In genomic region chr4:51844157-51845054, GRCh38 we compare ENCODE assay signal across 8 cellular contexts. TPM values are rescaled to one million over a fixed set of nuclear protein-coding genes. Genes with fewer than 3 reads are reported as not detected.
DNase-seq lines count a peak whose midpoint lies in the region; ATAC-seq, FAIRE-seq and TF ChIP-seq lines count a peak whose summit lies in the region.

No MANE protein-coding gene starts in this region.

- peak overlapping the region; percentile 69 for H2AFZ ChIP-seq in MM.1S (ENCODE audit: low read length)

- no peaks in the 10 kb centered on the region for H3K9me3 Mint-ChIP-seq in activated naive CD4-positive, alpha-beta T cell treated with anti-CD3 and anti-CD28 coated beads for 36 hours

- intact Hi-C loops in activated naive CD4-positive, alpha-beta T cell treated with anti-CD3 and anti-CD28 coated beads for 36 hours (cut with micrococcal nuclease), result loop anchor here (1.0 to 2.0 kb wide), 2 partner anchors 9 to 58 kb away; no protein-coding TSS in a partner anchor

- peak; percentile 66 for ATAC-seq in gastroesophageal sphincter

- CTCF ChIA-PET in activated naive CD4-positive, alpha-beta T cell treated with anti-CD3 and anti-CD28 coated beads for 36 hours (lab: Charles Lee), result no interaction called here

- no peaks in the 10 kb centered on the region for H3K27me3 Mint-ChIP-seq in activated naive CD4-positive, alpha-beta T cell treated with anti-CD3 and anti-CD28 coated beads for 36 hours (ENCODE audit: low read depth)

- DNase-seq in HCEC 1CT, result peak; percentile 83
- DNase-seq in MM.1S, result peak; percentile 84
- peak; percentile 97 for DNase-seq in SJCRH30
- DNase-seq in activated naive CD4-positive, alpha-beta T cell treated with anti-CD3 and anti-CD28 coated beads for 36 hours, result peak; percentile 89
- peak; percentile 97 for DNase-seq in superior temporal gyrus (ENCODE audit: extremely low spot score)

- H3K4me1 ChIP-seq in MM.1S (ENCODE audit: low read length) (no peaks in the 10 kb centered on the region; the same call in 1 of the 2 replicates), SJCRH30 (no peaks in the 10 kb centered on the region), gastroesophageal sphincter (peaks cover 0 to 50% (median 0%) of the 10 kb centered on the region in 3 donors), neutrophil (ENCODE audit: control insufficient read depth in 1 of 2, insufficient read depth in 1 of 2, low read depth in 1 of 2, low read length in 1 of 2) (peaks cover 15 to 20% of the 10 kb centered on the region in 2 experiments)

- H3K9me2 ChIP-seq in MM.1S (replicated peaks; ENCODE audit: insufficient read depth, low read length), result no peaks in the 10 kb centered on the region

- peak; percentile 94 for FAIRE-seq in G401.6 (lab: Jason Lieb, UNC)

- H3K4me2 ChIP-seq in MM.1S (ENCODE audit: low read depth, low read length), result peak overlapping the region; percentile 77

- TF ChIP-seq POLR2A in gastroesophageal sphincter (IDR thresholded peaks at IDR 0.05), result peak; percentile 12 to 17

- H3K9ac ChIP-seq in MM.1S (ENCODE audit: low read length), result peak overlapping the region; percentile 63; the same call in 1 of the 2 replicates

- TF ChIP-seq CTCF in MM.1S (IDR thresholded peaks at IDR 0.05; ENCODE audit: low read length), result no peak
- peak in 1 of 4 experiments; percentile 16 for TF ChIP-seq CTCF in gastroesophageal sphincter (IDR thresholded peaks at IDR 0.05)
- TF ChIP-seq CTCF in neutrophil (IDR thresholded peaks at IDR 0.05), result no peak

- H3F3A ChIP-seq in MM.1S (ENCODE audit: insufficient read depth, low read length), result no peaks in the 10 kb centered on the region

- TF ChIP-seq EP300 in gastroesophageal sphincter (IDR thresholded peaks at IDR 0.05), result no peak

- H3K4me3 ChIP-seq in MM.1S (ENCODE audit: low read length) (peak overlapping the region; percentile 85), SJCRH30 (peak overlapping the region; percentile 86), gastroesophageal sphincter (peak overlapping the region; percentile 74 to 89), neutrophil (ENCODE audit: low read depth in 1 of 2, low read length in 1 of 2) (peak overlapping the region; percentile 88)

- peak overlapping the region; percentile 37; the same call in 1 of the 2 replicates for H3K27ac ChIP-seq in MM.1S (ENCODE audit: low read length)
- H3K27ac ChIP-seq in SJCRH30, result peak overlapping the region; percentile 39
- H3K27ac ChIP-seq in gastroesophageal sphincter, result peak overlapping the region; percentile 84 to 98 (median 98)
- H3K27ac ChIP-seq in neutrophil, result peak overlapping the region; percentile 12

- no peaks in the 10 kb centered on the region for H3K9me3 ChIP-seq in MM.1S (replicated peaks; ENCODE audit: insufficient read depth, low read length)
- H3K9me3 ChIP-seq in SJCRH30 (replicated peaks), result no peaks in the 10 kb centered on the region
- H3K9me3 ChIP-seq in gastroesophageal sphincter, result no peaks in the 10 kb centered on the region
- H3K9me3 ChIP-seq in neutrophil, result no peaks in the 10 kb centered on the region

- H4K20me1 ChIP-seq in MM.1S (ENCODE audit: insufficient read depth, low read length), result no peaks in the 10 kb centered on the region

- 0 to 2% methylated on average over 4 to 7 of the region's 71 CpGs for WGBS in gastroesophageal sphincter (ENCODE audit: low coverage in 1 of 2), 2 donors

- peaks cover 9% of the 10 kb centered on the region for H3K36me3 Mint-ChIP-seq in activated naive CD4-positive, alpha-beta T cell treated with anti-CD3 and anti-CD28 coated beads for 36 hours (ENCODE audit: low read depth)

- peak overlapping the region; percentile 46 for H3K27ac Mint-ChIP-seq in activated naive CD4-positive, alpha-beta T cell treated with anti-CD3 and anti-CD28 coated beads for 36 hours

- peak overlapping the region; percentile 91 for H3K4me3 Mint-ChIP-seq in activated naive CD4-positive, alpha-beta T cell treated with anti-CD3 and anti-CD28 coated beads for 36 hours

- H3K36me3 ChIP-seq in MM.1S (replicated peaks; ENCODE audit: insufficient read depth, low read length) (peaks cover 4% of the 10 kb centered on the region; the same call in 1 of the 2 replicates), SJCRH30 (peaks cover 17% of the 10 kb centered on the region), gastroesophageal sphincter (no peaks in the 10 kb centered on the region), neutrophil (no peaks in the 10 kb centered on the region)

- H3K27me3 ChIP-seq in MM.1S (replicated peaks; ENCODE audit: insufficient read depth, low read length) (no peaks in the 10 kb centered on the region), SJCRH30 (no peaks in the 10 kb centered on the region), gastroesophageal sphincter (no peaks in the 10 kb centered on the region), neutrophil (peaks cover 45% of the 10 kb centered on the region)

- H3K79me2 ChIP-seq in MM.1S (ENCODE audit: low read length), result peaks cover 57% of the 10 kb centered on the region

- H3K4me1 Mint-ChIP-seq in activated naive CD4-positive, alpha-beta T cell treated with anti-CD3 and anti-CD28 coated beads for 36 hours (ENCODE audit: low read depth), result peaks cover 17% of the 10 kb centered on the region

RNA-seq across cellular contexts. Expression of gene DCUN1D4, which starts 1.5 kb away (rescaled TPM):
- total RNA-seq in SJCRH30 (2014; rRNA removed; shearing (Covaris generic)), result 59.9 and 66.5 TPM in 2 replicates
- 10 to 100 TPM; 27.7 to 28.2 TPM for total RNA-seq in activated naive CD4-positive, alpha-beta T cell treated with anti-CD3 and anti-CD28 coated beads for 36 hours
- total RNA-seq in gastroesophageal sphincter, result 10 to 100 TPM; 48.9 to 81.9 (median 51.0) TPM

Comparison
In these comparisons a context has a peak if more than half of its experiments do, and no peak if none do; other contexts are left out.
1. Peak in every context shown above with its lines: DNase-seq, ATAC-seq, H3K4me3 ChIP-seq and H3K27ac ChIP-seq.
2. H3K27ac ChIP-seq: peak in every context shown above with its lines; median percentile 98 in gastroesophageal sphincter; 39 in SJCRH30; 37 in MM.1S; 12 in neutrophil.